Comparison of ENCODE assay signal across 8 cellular contexts in genomic region chr10:32056136-32057040, GRCh38. TPM values are rescaled to one million over a fixed set of nuclear protein-coding genes. Genes with fewer than 3 reads are reported as not detected.
A peak's percentile ranks its signal among the peaks of the same experiment; 100 is the strongest.
DNase-seq lines count a peak whose midpoint lies in the region; TF ChIP-seq lines count a peak whose summit lies in the region.

KIF5B (minus strand) TSS chr10:32056425; CDS start chr10:32055973, 452 bp downstream.

- H3K27ac ChIP-seq in SJCRH30 (peak within 1 kb of the TSS; percentile 95), stomach (peak within 1 kb of the TSS; percentile 97 to 100 (median 98))

- H3K4me1 Mint-ChIP-seq in neural crest cell: peaks cover 44% of the 10 kb centered on the region

- peak in 2 of 4 donors; percentile 83 to 96 for TF ChIP-seq POLR2A in stomach (IDR thresholded peaks at IDR 0.05)

- TF ChIP-seq EP300 in stomach (IDR thresholded peaks at IDR 0.05): no peak

- intact Hi-C loops in stomach (cut with DNase I; ENCODE audit: low total_unique reads): no loop called here

- H3K4me3 Mint-ChIP-seq in neural crest cell: peak within 1 kb of the TSS; percentile 99

- H3K27ac Mint-ChIP-seq in neural crest cell (ENCODE audit: unreplicated experiment): peak within 1 kb of the TSS; percentile 99

- 1 to 2% (median 1%) methylated on average over 12 to 63 of the region's 63 CpGs for WGBS in stomach, 5 donors

- no peaks in the 10 kb centered on the region for H3K9me3 Mint-ChIP-seq in neural crest cell

- H3K9ac ChIP-seq in ES-I3 (ENCODE audit: low read depth, low read length): peak within 1 kb of the TSS; percentile 80

- H3K4me1 ChIP-seq in ES-I3 (ENCODE audit: insufficient read depth, low read length) (peaks cover 15% of the 10 kb centered on the region), SJCRH30 (peaks cover 5% of the 10 kb centered on the region; the same call in 1 of the 2 replicates), stomach (peaks cover 10 to 46% (median 31%) of the 10 kb centered on the region in 4 donors)

- peaks cover 2% of the 10 kb centered on the region for H3K36me3 Mint-ChIP-seq in neural crest cell (ENCODE audit: low read depth)

- no peaks in the 10 kb centered on the region for H3K27me3 Mint-ChIP-seq in neural crest cell (ENCODE audit: low read depth)

- H3K9me3 ChIP-seq in ES-I3 (ENCODE audit: control insufficient read depth, insufficient read depth, low read length) (no peaks in the 10 kb centered on the region), SJCRH30 (replicated peaks) (no peaks in the 10 kb centered on the region), stomach (no peaks in the 10 kb centered on the region)

- H3K27me3 ChIP-seq in H7 (ENCODE audit: control insufficient read depth, insufficient read depth, low read length) (no peaks in the 10 kb centered on the region), SJCRH30 (no peaks in the 10 kb centered on the region), stomach (no peaks in the 10 kb centered on the region)

- H3K4me3 ChIP-seq in H7 (ENCODE audit: insufficient read depth, low read depth, low read length) (peak within 1 kb of the TSS; percentile 94), SJCRH30 (peak within 1 kb of the TSS; percentile 94), fibroblast of villous mesenchyme (ENCODE audit: low read depth, low read length) (peak within 1 kb of the TSS; percentile 94), stomach (peak within 1 kb of the TSS; percentile 74 to 90 (median 81))

- no peak for TF ChIP-seq CTCF in fibroblast of villous mesenchyme (IDR thresholded peaks at IDR 0.05; ENCODE audit: insufficient read depth, low read depth, low read length)
- TF ChIP-seq CTCF in neural crest cell (conservative IDR thresholded peaks at IDR 0.05): no peak
- TF ChIP-seq CTCF in stomach (IDR thresholded peaks at IDR 0.05): no peak

- DNase-seq in H7 (peak; percentile 98), M059J (ENCODE audit: low read depth) (peak; percentile 73), SJCRH30 (peak; percentile 91 to 96), activated gamma-delta T cell treated with Interleukin-2 at 50 U/mL for 16 hours (peak; percentile 84), fibroblast of villous mesenchyme (ENCODE audit: low read depth) (peak; percentile 81), neural crest cell (ENCODE audit: low read depth, low spot score) (peak; percentile 87), stomach (peak; percentile 90)

- H3K36me3 ChIP-seq in ES-I3 (ENCODE audit: insufficient read depth, low read length) (no peaks in the 10 kb centered on the region), H7 (replicated peaks; ENCODE audit: control insufficient read depth, insufficient read depth, low read length) (no peaks in the 10 kb centered on the region), SJCRH30 (peaks cover 18% of the 10 kb centered on the region), stomach (no peaks in the 10 kb centered on the region)

RNA-seq across cellular contexts. Expression of gene KIF5B, which starts in this region (rescaled TPM):
- total RNA-seq in H7 (2014; rRNA removed; shearing (Covaris generic)): 61.1 and 91.5 TPM in 2 replicates
- total RNA-seq in M059J (2014; rRNA removed; shearing (Covaris generic)): 42.4 and 52.4 TPM in 2 replicates
- total RNA-seq in SJCRH30 (2014; rRNA removed; shearing (Covaris generic)): 208 and 238 TPM in 2 replicates
- total RNA-seq in fibroblast of villous mesenchyme: 143 and 172 TPM in 2 replicates
- 94.9 and 95.4 TPM in 2 replicates for total RNA-seq in neural crest cell
- total RNA-seq in stomach: 100 to 1,000 TPM in 2 of 5 donors, 10 to 100 TPM in 3; 61.8 to 145 (median 71.4) TPM
- polyA plus RNA-seq in stomach: 10 to 100 TPM; 25.1 to 48.3 (median 45.1) TPM

Comparison
In these comparisons a context has a peak if more than half of its experiments do, and no peak if none do; other contexts are left out.
1. Peak in every context shown above with its lines: DNase-seq, H3K4me3 ChIP-seq and H3K27ac ChIP-seq.